Comparison of ENCODE assay signal across 26 cellular contexts in genomic region chr5:172264814-172265213, GRCh38.
"Had no signal": no experiment of that assay in that cellular context is flagged by ENCODE, and none has a peak within 500 bp of the region (broad histone marks: within the 10 kb centered on the region; RNA-seq: fewer than 3 reads in every experiment).

No MANE protein-coding gene starts in this region.

- H3K9me3 ChIP-seq: SK-N-SH had no signal

- H3K27ac ChIP-seq: RWPE1, SJCRH30, VCaP had no signal

- H3K4me1 ChIP-seq: SJCRH30 had no signal

- DNase-seq: activated CD4-positive, alpha-beta memory T cell treated with anti-CD3 and anti-CD28 coated beads, Interleukin-2, amount 10 ng/mL, durations not matched to agents 7 days and 5 days; activated CD4-positive, alpha-beta T cell treated with anti-CD3 and anti-CD28 coated beads, Interleukin-2, amount 10 ng/mL, durations not matched to agents 7 days and 5 days; activated CD4-positive, CD25-positive, alpha-beta regulatory T cell; activated gamma-delta T cell; activated naive CD4-positive, alpha-beta T cell treated with anti-CD3 and anti-CD28 coated beads for 36 hours; activated T-cell treated with anti-CD3 and anti-CD28 coated beads for 4 hours; activated T-cell treated with anti-CD3 and anti-CD28 coated beads, Interleukin-2, amount 50 U/mL, for 48 hours; amygdala; cerebellar nuclear complex; Karpas-422; MM.1S; NCI-H146; NCI-H187 treated with DMSO at 0.1 percent for 48 hours; NCI-H2227 treated with DMSO at 0.1 percent for 48 hours; NCI-H446 treated with DMSO at 0.1 percent for 48 hours; NCI-H524 treated with DMSO at 0.1 percent for 48 hours; NCI-H748 treated with DMSO at 0.1 percent for 48 hours; Right ventricle myocardium superior; SJCRH30; SK-N-SH; T-helper 1 cell had no signal

- H3K4me3 ChIP-seq: K562, SJCRH30 had no signal

- H3K27me3 ChIP-seq: SJCRH30 had no signal

- FAIRE-seq: astrocyte, K562 had no signal

- ATAC-seq: activated T-helper 17 cell treated with anti-CD3 and anti-CD28 coated beads, Interleukin-2, amount 50 U/mL, for 72 hours; K562 had no signal
